In the genomic region with DNA sequence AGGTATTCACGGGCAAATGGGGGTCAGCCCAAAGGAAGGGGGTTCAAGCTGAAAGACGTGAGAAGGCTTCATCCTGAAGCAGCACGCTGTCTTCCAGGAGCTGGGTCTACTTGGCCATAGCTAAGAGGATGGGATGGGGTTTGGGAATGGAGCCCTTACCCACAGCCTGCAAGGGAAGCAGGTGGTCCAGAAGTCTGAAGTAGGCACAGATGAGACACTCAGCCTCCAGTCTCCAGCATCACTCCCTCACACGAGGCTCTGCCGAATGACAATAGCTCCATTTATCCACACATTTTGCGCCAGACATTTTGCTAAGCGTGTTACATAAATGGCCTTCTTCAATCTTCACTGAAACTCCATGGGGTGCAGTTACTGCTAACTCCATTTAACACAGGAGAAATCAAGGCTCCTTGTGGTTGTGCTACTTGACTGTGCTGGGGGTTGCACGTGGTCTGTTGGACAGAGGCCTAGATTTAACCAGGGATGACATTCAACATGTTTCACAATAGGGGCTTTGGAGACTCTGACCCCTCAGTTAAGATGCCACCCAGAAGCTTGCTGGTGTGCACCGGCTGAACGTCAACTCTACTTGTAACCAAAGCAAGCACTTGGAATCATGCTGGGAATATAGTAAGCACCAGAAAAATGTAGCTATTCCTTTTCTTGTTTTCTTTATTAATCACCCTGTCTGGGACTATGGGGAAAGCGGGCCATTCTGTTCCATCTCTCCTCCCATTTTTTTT, we compare ENCODE assay signal across 18 cellular contexts.
DNase-seq lines count a peak whose midpoint lies in the region; ATAC-seq and TF ChIP-seq lines count a peak whose summit lies in the region.
"Had no signal": no experiment of that assay in that cellular context is flagged by ENCODE, and none has a peak within 500 bp of the region (broad histone marks: within the 10 kb centered on the region; RNA-seq: fewer than 3 reads in every experiment).

No MANE protein-coding gene starts in this region.

- no peak overlapping the region for H3K4me2 ChIP-seq in PC-3 (ENCODE audit: low read length)
- H3K4me2 ChIP-seq in osteoblast (ENCODE audit: insufficient read depth, low read length): peak overlapping the region; percentile 3
- H3K4me2 ChIP-seq: smooth muscle cell had no signal

- H3K36me3 ChIP-seq in PC-3 (ENCODE audit: low read depth, low read length) (no peaks in the 10 kb centered on the region), osteoblast (ENCODE audit: insufficient read depth, low read length) (no peaks in the 10 kb centered on the region), body of pancreas (replicated peaks in 1 of 2; ENCODE audit: insufficient read depth in 1 of 2, low read depth in 2 of 2) (no peaks in the 10 kb centered on the region)

- no peak overlapping the region for H3K9ac ChIP-seq in PC-3 (ENCODE audit: low read length)
- H3K9ac ChIP-seq: parathyroid adenoma had no signal

- 73% methylated on average over 11 of the region's 11 CpGs for WGBS in body of pancreas, 2 donors

- no peaks in the 10 kb centered on the region for H3K4me1 ChIP-seq in PC-3 (ENCODE audit: insufficient read depth, low read length)
- peaks cover 9% of the 10 kb centered on the region for H3K4me1 ChIP-seq in osteoblast (ENCODE audit: insufficient read depth, low read length)
- no peaks in the 10 kb centered on the region for H3K4me1 ChIP-seq in body of pancreas
- H3K4me1 ChIP-seq: parathyroid adenoma had no signal

- H3K4me3 ChIP-seq in PC-3 (ENCODE audit: low read length): no peak overlapping the region
- H3K4me3 ChIP-seq in coronary artery: no peak overlapping the region
- no peak overlapping the region for H3K4me3 ChIP-seq in osteoblast (ENCODE audit: insufficient read depth, low read length)
- H3K4me3 ChIP-seq in body of pancreas: no peak overlapping the region
- H3K4me3 ChIP-seq: smooth muscle cell had no signal

- H3K9me3 ChIP-seq in PC-3 (ENCODE audit: low read length) (no peaks in the 10 kb centered on the region), osteoblast (ENCODE audit: low read depth, low read length) (no peaks in the 10 kb centered on the region), body of pancreas (no peaks in the 10 kb centered on the region)

- CTCF ChIA-PET in PC-3 (lab: Charles Lee): interaction anchor here (0.7 to 2.0 kb wide), 5 partner anchors 15 to 739 kb away, joined by 3 to 11 read pairs (median 4); no protein-coding TSS in a partner anchor

- BruUV-seq in PC-3 (replicated peaks; lab: Mats Ljungman, UMichigan): no TSS peak

- DNase-seq in A172 (ENCODE audit: low spot score) (peak; percentile 10), PC-3 (peak; percentile 11), coronary artery (ENCODE audit: low spot score) (peak; percentile 73), osteoblast (ENCODE audit: insufficient read length, low spot score, missing footprints) (peak; percentile 91), body of pancreas (no peak), NCI-H82 treated with DMSO at 0.1 percent for 48 hours (lab: John Stamatoyannopoulos, UW; ENCODE audit: unreplicated experiment) (no peak)
- DNase-seq: activated naive CD4-positive, alpha-beta T cell treated with anti-CD3 and anti-CD28 coated beads, Interleukin-2, amount 10 ng/mL, durations not matched to agents 7 days and 5 days; CD8-positive, alpha-beta memory T cell; DND-41; H9; left ventricle myocardium superior; NCI-H1436; SW 1271; trophoblast cell had no signal

- POLR2A ChIA-PET in PC-3 (lab: Charles Lee; ENCODE audit: unreplicated experiment): no interaction called here

- TF ChIP-seq POLR2A in body of pancreas (IDR thresholded peaks at IDR 0.05): no peak

- TF ChIP-seq CTCF in PC-3 (conservative IDR thresholded peaks at IDR 0.05; ENCODE audit: low read depth, low read length): no peak
- no peak for TF ChIP-seq CTCF in coronary artery (IDR thresholded peaks at IDR 0.05)
- TF ChIP-seq CTCF in osteoblast (IDR thresholded peaks at IDR 0.05; ENCODE audit: extremely low read depth, low read depth, low read length): no peak
- no peak for TF ChIP-seq CTCF in body of pancreas (IDR thresholded peaks at IDR 0.05)

- ATAC-seq in PC-3: no peak
- ATAC-seq in GM18870 (IDR thresholded peaks at IDR 0.05; ENCODE audit: unreplicated experiment): no peak
- ATAC-seq in body of pancreas: no peak
- ATAC-seq in HG03045 (IDR thresholded peaks at IDR 0.05; ENCODE audit: unreplicated experiment): no peak

- intact Hi-C loops in PC-3 (cut with micrococcal nuclease): loop anchor here (5.0 kb wide), 1 partner anchor 198 kb away; no protein-coding TSS in a partner anchor
- intact Hi-C loops in body of pancreas (cut with DNase I): no loop called here

- no peaks in the 10 kb centered on the region for H3K27me3 ChIP-seq in PC-3 (ENCODE audit: low read length)
- peaks cover 22% of the 10 kb centered on the region for H3K27me3 ChIP-seq in osteoblast (ENCODE audit: insufficient read depth, low read length)
- H3K27me3 ChIP-seq in body of pancreas: no peaks in the 10 kb centered on the region

- H3K9me2 ChIP-seq in PC-3 (replicated peaks; ENCODE audit: low read length): no peaks in the 10 kb centered on the region

- no peak overlapping the region for H2AFZ ChIP-seq in PC-3 (ENCODE audit: low read length)
- no peak overlapping the region for H2AFZ ChIP-seq in osteoblast (ENCODE audit: low read length)
- H2AFZ ChIP-seq: parathyroid adenoma had no signal

- H3K27ac ChIP-seq in PC-3 (ENCODE audit: low read length) (no peak overlapping the region), coronary artery (peak overlapping the region in 1 of 2 donors; percentile 72), osteoblast (ENCODE audit: low read depth, low read length) (no peak overlapping the region), body of pancreas (no peak overlapping the region)
- H3K27ac ChIP-seq: parathyroid adenoma had no signal

- H3K79me2 ChIP-seq in PC-3 (ENCODE audit: low read length): no peaks in the 10 kb centered on the region
- H3K79me2 ChIP-seq in osteoblast (ENCODE audit: insufficient read depth, low read length): no peaks in the 10 kb centered on the region
- H3K79me2 ChIP-seq: parathyroid adenoma had no signal

- no peaks in the 10 kb centered on the region for H3F3A ChIP-seq in PC-3 (ENCODE audit: low read length, unreplicated experiment)

- H4K20me1 ChIP-seq in PC-3 (ENCODE audit: low read length) (no peaks in the 10 kb centered on the region), osteoblast (ENCODE audit: insufficient read depth, low read length) (no peaks in the 10 kb centered on the region)

Comparison
In these comparisons a context has a peak if more than half of its experiments do, and no peak if none do; other contexts are left out.
1. DNase-seq: peak in A172 (single experiment), PC-3 (single experiment), coronary artery (single experiment) and osteoblast (single experiment); none in body of pancreas (0 of 4) and NCI-H82 treated with DMSO at 0.1 percent for 48 hours (single experiment).